In the genomic region with DNA sequence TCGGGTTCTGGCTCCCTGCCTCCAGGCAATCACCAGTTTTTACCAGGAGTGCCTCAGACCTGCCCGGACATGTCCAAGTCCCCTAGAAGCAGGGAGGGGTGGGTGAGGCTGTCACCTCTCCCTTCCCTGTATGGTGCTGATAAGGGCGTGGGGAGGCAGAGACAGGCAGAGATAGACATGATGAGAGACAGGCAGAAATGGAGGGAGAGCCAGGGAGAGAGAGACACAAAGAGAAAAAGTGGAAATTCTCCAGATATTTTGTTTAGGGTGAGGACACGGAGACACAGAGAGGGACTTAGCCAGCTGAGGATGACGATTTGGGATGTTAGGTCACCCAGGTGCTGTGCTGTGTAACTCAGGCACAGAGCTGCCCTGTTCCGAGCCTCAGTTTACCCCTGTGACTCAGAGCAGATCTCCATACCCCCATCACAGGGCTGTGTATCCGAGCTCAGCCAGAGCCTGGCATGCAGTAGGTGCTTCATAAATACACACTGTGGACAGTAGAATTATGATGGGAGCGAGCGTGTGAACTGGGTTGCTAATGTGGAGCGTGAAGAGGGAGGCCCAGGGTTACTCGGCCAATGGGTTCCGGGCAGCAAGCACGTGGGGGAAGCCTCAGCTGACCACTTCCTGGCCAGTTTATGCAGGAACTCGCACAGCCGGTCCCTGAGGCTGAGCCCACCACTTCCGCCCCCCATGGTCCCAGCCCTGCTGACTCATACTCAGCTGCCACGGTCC, we compare ENCODE assay signal across 1 cellular context.
TF ChIP-seq lines count a peak whose summit lies in the region.

No MANE protein-coding gene starts in this region.

TF ChIP-seq in K562, 482 proteins besides CTCF, POLR2A, EP300 and RAD21 (continued from another document and continues in another):
- TF ChIP-seq RB1 (IDR thresholded peaks at IDR 0.05; ENCODE audit: low read depth) = no peak; the same call in 1 of the 2 replicates
- TF ChIP-seq, protein P1, sequence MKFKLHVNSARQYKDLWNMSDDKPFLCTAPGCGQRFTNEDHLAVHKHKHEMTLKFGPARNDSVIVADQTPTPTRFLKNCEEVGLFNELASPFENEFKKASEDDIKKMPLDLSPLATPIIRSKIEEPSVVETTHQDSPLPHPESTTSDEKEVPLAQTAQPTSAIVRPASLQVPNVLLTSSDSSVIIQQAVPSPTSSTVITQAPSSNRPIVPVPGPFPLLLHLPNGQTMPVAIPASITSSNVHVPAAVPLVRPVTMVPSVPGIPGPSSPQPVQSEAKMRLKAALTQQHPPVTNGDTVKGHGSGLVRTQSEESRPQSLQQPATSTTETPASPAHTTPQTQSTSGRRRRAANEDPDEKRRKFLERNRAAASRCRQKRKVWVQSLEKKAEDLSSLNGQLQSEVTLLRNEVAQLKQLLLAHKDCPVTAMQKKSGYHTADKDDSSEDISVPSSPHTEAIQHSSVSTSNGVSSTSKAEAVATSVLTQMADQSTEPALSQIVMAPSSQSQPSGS (CRISPR knock-in tag; IDR thresholded peaks at IDR 0.05) = no peak
- TF ChIP-seq MCM5 (IDR thresholded peaks at IDR 0.05; ENCODE audit: low read depth) = no peak
- peak; percentile 16; the same call in 1 of the 2 replicates for TF ChIP-seq MAFF (IDR thresholded peaks at IDR 0.05; ENCODE audit: low read length)
- TF ChIP-seq, protein P2, sequence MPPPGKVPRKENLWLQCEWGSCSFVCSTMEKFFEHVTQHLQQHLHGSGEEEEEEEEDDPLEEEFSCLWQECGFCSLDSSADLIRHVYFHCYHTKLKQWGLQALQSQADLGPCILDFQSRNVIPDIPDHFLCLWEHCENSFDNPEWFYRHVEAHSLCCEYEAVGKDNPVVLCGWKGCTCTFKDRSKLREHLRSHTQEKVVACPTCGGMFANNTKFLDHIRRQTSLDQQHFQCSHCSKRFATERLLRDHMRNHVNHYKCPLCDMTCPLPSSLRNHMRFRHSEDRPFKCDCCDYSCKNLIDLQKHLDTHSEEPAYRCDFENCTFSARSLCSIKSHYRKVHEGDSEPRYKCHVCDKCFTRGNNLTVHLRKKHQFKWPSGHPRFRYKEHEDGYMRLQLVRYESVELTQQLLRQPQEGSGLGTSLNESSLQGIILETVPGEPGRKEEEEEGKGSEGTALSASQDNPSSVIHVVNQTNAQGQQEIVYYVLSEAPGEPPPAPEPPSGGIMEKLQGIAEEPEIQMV (tag; conservative IDR thresholded peaks at IDR 0.05; ENCODE audit: low read depth) = peak; percentile 80
- TF ChIP-seq, protein P3, sequence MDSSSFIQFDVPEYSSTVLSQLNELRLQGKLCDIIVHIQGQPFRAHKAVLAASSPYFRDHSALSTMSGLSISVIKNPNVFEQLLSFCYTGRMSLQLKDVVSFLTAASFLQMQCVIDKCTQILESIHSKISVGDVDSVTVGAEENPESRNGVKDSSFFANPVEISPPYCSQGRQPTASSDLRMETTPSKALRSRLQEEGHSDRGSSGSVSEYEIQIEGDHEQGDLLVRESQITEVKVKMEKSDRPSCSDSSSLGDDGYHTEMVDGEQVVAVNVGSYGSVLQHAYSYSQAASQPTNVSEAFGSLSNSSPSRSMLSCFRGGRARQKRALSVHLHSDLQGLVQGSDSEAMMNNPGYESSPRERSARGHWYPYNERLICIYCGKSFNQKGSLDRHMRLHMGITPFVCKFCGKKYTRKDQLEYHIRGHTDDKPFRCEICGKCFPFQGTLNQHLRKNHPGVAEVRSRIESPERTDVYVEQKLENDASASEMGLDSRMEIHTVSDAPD (CRISPR knock-in tag; IDR thresholded peaks at IDR 0.05) = peak; percentile 98
- no peak for TF ChIP-seq TEAD2 (tag; IDR thresholded peaks at IDR 0.05)
- peak; percentile 44; the same call in 1 of the 2 replicates for TF ChIP-seq PHF8 (IDR thresholded peaks at IDR 0.05; ENCODE audit: borderline replicate concordance, low read length)
- no peak for TF ChIP-seq SAFB2 (IDR thresholded peaks at IDR 0.05; ENCODE audit: borderline replicate concordance, low read depth, low read length, severe bottlenecking)
- TF ChIP-seq TCFL5 (CRISPR knock-in tag; conservative IDR thresholded peaks at IDR 0.05) = no peak
- peak; percentile 92 to 95 for TF ChIP-seq ETV6 (IDR thresholded peaks at IDR 0.05; ENCODE audit: borderline replicate concordance in 1 of 2, low read depth in 2 of 2, low read length in 1 of 2)
- no peak for TF ChIP-seq ETV6 (CRISPR knock-in tag; IDR thresholded peaks at IDR 0.05; ENCODE audit: borderline replicate concordance)
- peak; percentile 91 for TF ChIP-seq GTF2E2 (tag; IDR thresholded peaks at IDR 0.05)
- no peak for TF ChIP-seq GTF2B (IDR thresholded peaks at IDR 0.05; ENCODE audit: extremely low read depth, insufficient read length)
- peak; percentile 92 for TF ChIP-seq POLR2AphosphoS5 (IDR thresholded peaks at IDR 0.05; ENCODE audit: control insufficient read depth, insufficient read depth, low read depth, low read length)
- no peak for TF ChIP-seq EWSR1 (IDR thresholded peaks at IDR 0.05; ENCODE audit: borderline replicate concordance, low read depth, partially characterized antibody)
- peak; percentile 59; the same call in 1 of the 2 replicates for TF ChIP-seq SIN3B (IDR thresholded peaks at IDR 0.05; ENCODE audit: low read depth)
- peak; percentile 98 for TF ChIP-seq MYC (IDR thresholded peaks at IDR 0.05; ENCODE audit: low read depth, low read length)
- peak; percentile 89 for TF ChIP-seq MYC (CRISPR knock-in tag; IDR thresholded peaks at IDR 0.05; ENCODE audit: borderline replicate concordance, low read depth)
- TF ChIP-seq GTF2A2 (tag; IDR thresholded peaks at IDR 0.05) = no peak
- TF ChIP-seq CHD7 (IDR thresholded peaks at IDR 0.05; ENCODE audit: low read depth, low read length) = no peak
- peak; percentile 50; the same call in 1 of the 2 replicates for TF ChIP-seq NBN (IDR thresholded peaks at IDR 0.05; ENCODE audit: low read depth)
- TF ChIP-seq NKRF (IDR thresholded peaks at IDR 0.05; ENCODE audit: borderline replicate concordance) = peak; percentile 77; the same call in 1 of the 2 replicates
- peak; percentile 97 for TF ChIP-seq HMGN3 (IDR thresholded peaks at IDR 0.05; ENCODE audit: borderline replicate concordance, extremely low read depth, insufficient read length, low read depth, low read length)
- peak; percentile 75; the same call in 1 of the 2 replicates for TF ChIP-seq SREBF1 (IDR thresholded peaks at IDR 0.05; ENCODE audit: borderline replicate concordance, low read depth, low read length)
- TF ChIP-seq ZNF282 (CRISPR knock-in tag; IDR thresholded peaks at IDR 0.05) = no peak
- TF ChIP-seq MBD1 (CRISPR knock-in tag; IDR thresholded peaks at IDR 0.05) = no peak
- no peak for TF ChIP-seq ZFX (CRISPR knock-in tag; IDR thresholded peaks at IDR 0.05)
- TF ChIP-seq HDAC3 (IDR thresholded peaks at IDR 0.05; ENCODE audit: borderline replicate concordance, partially characterized antibody) = peak; percentile 80
- peak; percentile 83 for TF ChIP-seq CREB3 (tag; conservative IDR thresholded peaks at IDR 0.05; ENCODE audit: low read depth)
- TF ChIP-seq ZNF212 (CRISPR knock-in tag; IDR thresholded peaks at IDR 0.05) = no peak
- TF ChIP-seq DDX20 (tag; IDR thresholded peaks at IDR 0.05; ENCODE audit: low read depth) = no peak
- TF ChIP-seq FOS (IDR thresholded peaks at IDR 0.05; ENCODE audit: extremely low read depth, insufficient read length) = peak; percentile 15
